ENCODE assay signal across 8 cellular contexts in the genomic region with DNA sequence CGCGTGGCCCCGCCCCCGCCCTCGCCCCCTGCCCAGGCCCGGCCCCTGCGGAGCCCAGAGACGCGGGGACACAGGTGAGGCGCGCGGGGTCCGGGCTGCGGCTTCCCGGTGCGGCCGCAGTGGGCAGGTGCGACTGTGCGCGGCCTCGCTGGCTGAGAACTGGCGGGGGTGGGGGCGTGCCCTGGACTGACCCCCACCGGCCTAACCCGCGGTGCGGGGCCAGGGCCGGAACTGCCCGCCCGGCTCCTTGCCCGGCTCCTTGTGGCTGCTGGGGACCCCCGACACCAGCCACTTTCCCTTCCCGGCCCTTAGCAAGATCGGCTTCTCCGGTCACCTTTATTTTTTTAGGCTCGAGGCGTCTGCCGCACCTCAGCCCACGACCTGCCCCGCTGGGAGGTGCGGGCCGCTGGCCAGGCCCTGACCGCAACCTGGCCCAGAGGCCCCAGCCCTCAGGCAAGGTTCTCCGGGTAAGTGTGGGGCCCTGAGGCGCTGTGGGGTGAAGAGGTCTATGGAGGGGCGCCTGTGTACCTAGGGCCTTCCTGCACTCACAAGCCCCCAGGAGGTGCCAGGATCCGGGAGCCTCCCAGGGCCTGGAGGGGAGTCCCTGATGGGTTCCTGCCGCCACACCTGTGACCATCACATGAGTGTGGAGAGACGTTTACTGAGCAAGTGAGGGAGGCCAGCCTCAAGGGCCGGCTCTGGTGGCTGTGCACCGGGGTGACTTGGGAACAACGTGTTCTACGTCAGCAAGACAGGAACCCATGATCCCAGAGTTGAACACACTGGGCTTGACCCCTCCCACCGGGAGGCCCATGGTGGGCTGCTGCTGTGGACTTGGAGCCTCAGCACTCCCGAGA. TPM values are rescaled to one million over a fixed set of nuclear protein-coding genes. Genes with fewer than 3 reads are reported as not detected.
DNase-seq lines count a peak whose midpoint lies in the region; ATAC-seq lines count a peak whose summit lies in the region.

A gene with protein sequence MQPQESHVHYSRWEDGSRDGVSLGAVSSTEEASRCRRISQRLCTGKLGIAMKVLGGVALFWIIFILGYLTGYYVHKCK (plus strand): TSS at position 35 of the 857 bp plus-strand sequence. CDS start 2,625 bp downstream, outside the sequence.

- peak within 1 kb of the TSS; percentile 51 for H3K4me3 ChIP-seq in ectodermal cell (ENCODE audit: insufficient read depth, low read depth, low read length)

- peak within 1 kb of the TSS; percentile 73 for H3K4me3 Mint-ChIP-seq in stimulated activated naive CD8-positive, alpha-beta T cell treated with anti-CD3 and anti-CD28 coated beads, Interleukin-15, Interleukin-2, amounts not matched to agents 100 ng/mL and 50 ng/mL, for 24 hours
- H3K4me3 Mint-ChIP-seq in naive B cell, result peak within 1 kb of the TSS; percentile 74 to 89 (median 80)

- 25% methylated on average over 55 of the region's 55 CpGs for WGBS in ectodermal cell, 2 experiments

- no peaks in the 10 kb centered on the region for H3K9me3 ChIP-seq in ectodermal cell (ENCODE audit: control insufficient read depth, low read length)

- H3K4me1 ChIP-seq in ectodermal cell (ENCODE audit: control insufficient read depth, insufficient read depth, low read length), result peaks cover 36% of the 10 kb centered on the region

- peaks cover 14% of the 10 kb centered on the region for H3K4me1 Mint-ChIP-seq in stimulated activated naive CD8-positive, alpha-beta T cell treated with anti-CD3 and anti-CD28 coated beads, Interleukin-15, Interleukin-2, amounts not matched to agents 100 ng/mL and 50 ng/mL, for 24 hours (ENCODE audit: low read depth)
- peaks cover 17 to 34% (median 28%) of the 10 kb centered on the region in 3 donors for H3K4me1 Mint-ChIP-seq in naive B cell

- DNase-seq in stimulated activated naive CD8-positive, alpha-beta T cell treated with anti-CD3 and anti-CD28 coated beads, Interleukin-15, Interleukin-2, amounts not matched to agents 100 U/mL and 50 U/mL, for 24 hours, result no peak
- DNase-seq in NCI-H69 (lab: John Stamatoyannopoulos, UW) (peak; percentile 8), naive B cell (no peak), activated gamma-delta T cell treated with Interleukin-2 at 50 U/mL for 16 hours (no peak), MV-4-11 (lab: John Stamatoyannopoulos, UW) (no peak), RKO (ENCODE audit: low spot score) (no peak)

- H3K9me3 Mint-ChIP-seq in stimulated activated naive CD8-positive, alpha-beta T cell treated with anti-CD3 and anti-CD28 coated beads, Interleukin-15, Interleukin-2, amounts not matched to agents 100 ng/mL and 50 ng/mL, for 24 hours, result no peaks in the 10 kb centered on the region
- no peaks in the 10 kb centered on the region for H3K9me3 Mint-ChIP-seq in naive B cell

- H3K36me3 ChIP-seq in ectodermal cell (ENCODE audit: control insufficient read depth, insufficient read depth, low read length), result no peaks in the 10 kb centered on the region

- peak within 1 kb of the TSS; percentile 65 for H3K27ac Mint-ChIP-seq in stimulated activated naive CD8-positive, alpha-beta T cell treated with anti-CD3 and anti-CD28 coated beads, Interleukin-15, Interleukin-2, amounts not matched to agents 100 ng/mL and 50 ng/mL, for 24 hours
- H3K27ac Mint-ChIP-seq in naive B cell, result peak within 1 kb of the TSS in 3 of 6 donors; percentile 26 to 71 (median 37)

- no peak within 1 kb of the TSS for H3K27ac ChIP-seq in ectodermal cell (ENCODE audit: insufficient read depth, low read depth, low read length, poor library complexity, severe bottlenecking)

- no peaks in the 10 kb centered on the region for H3K36me3 Mint-ChIP-seq in stimulated activated naive CD8-positive, alpha-beta T cell treated with anti-CD3 and anti-CD28 coated beads, Interleukin-15, Interleukin-2, amounts not matched to agents 100 ng/mL and 50 ng/mL, for 24 hours (ENCODE audit: low read depth)
- no peaks in the 10 kb centered on the region for H3K36me3 Mint-ChIP-seq in naive B cell

- no peak for ATAC-seq in stimulated activated naive CD8-positive, alpha-beta T cell treated with anti-CD3 and anti-CD28 coated beads, Interleukin-15, Interleukin-2, amounts not matched to agents 100 U/mL and 50 U/mL, for 24 hours
- ATAC-seq in naive B cell (ENCODE audit: low read depth in 2 of 2), result no peak

- H3K27me3 ChIP-seq in ectodermal cell (ENCODE audit: control insufficient read depth, insufficient read depth, low read length, poor library complexity, severe bottlenecking), result peaks cover 13% of the 10 kb centered on the region

- H3K27me3 Mint-ChIP-seq in stimulated activated naive CD8-positive, alpha-beta T cell treated with anti-CD3 and anti-CD28 coated beads, Interleukin-15, Interleukin-2, amounts not matched to agents 100 ng/mL and 50 ng/mL, for 24 hours, result no peaks in the 10 kb centered on the region
- H3K27me3 Mint-ChIP-seq in naive B cell, result peaks cover 0 to under 1% (median 0%) of the 10 kb centered on the region in 3 donors

RNA-seq across cellular contexts. Expression of the gene that starts here (rescaled TPM):
- polyA plus RNA-seq in ectodermal cell (2013, experiment 1 of 4), result 3.6 TPM
- 4.2 TPM for polyA plus RNA-seq in ectodermal cell (2013, experiment 2 of 4)
- polyA plus RNA-seq in ectodermal cell (2013, experiment 3 of 4), result 6.1 TPM
- 3.6 TPM for polyA plus RNA-seq in ectodermal cell (2013, experiment 4 of 4)
- 1 to 10 TPM in 3 of 6 donors, under 1 TPM in 2, not detected in 1; 0.82 to 2.2 (median 1.4) TPM for polyA plus RNA-seq in naive B cell (ENCODE audit: low read depth in 6 of 6)
